Comparison of ENCODE assay signal across 8 cellular contexts in the genomic region with DNA sequence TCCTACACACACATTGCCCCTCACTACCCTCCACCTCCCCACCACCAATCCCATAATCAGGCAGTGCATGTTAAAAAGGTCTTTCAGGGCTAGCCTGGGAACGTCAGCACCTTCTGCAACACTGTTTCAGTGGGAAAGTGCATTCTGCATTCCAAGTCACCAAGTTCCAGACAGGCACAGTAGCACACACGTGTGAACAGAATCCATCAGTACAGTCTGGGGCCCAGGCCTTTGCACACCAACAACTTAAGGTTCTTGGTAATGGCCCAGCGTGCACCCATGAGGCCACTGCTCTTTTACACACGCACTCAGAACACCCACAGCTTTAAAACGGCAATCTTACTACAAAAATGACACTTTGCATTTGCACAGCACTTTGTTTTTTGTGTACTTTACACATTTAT. TPM values are rescaled to one million over a fixed set of nuclear protein-coding genes. Genes with fewer than 3 reads are reported as not detected.
DNase-seq lines count a peak whose midpoint lies in the region; ATAC-seq and TF ChIP-seq lines count a peak whose summit lies in the region.

No MANE protein-coding gene starts in this region.

- no peak overlapping the region for H3K27ac ChIP-seq in naive thymus-derived CD4-positive, alpha-beta T cell (ENCODE audit: low read depth, low read length)

- H3K36me3 Mint-ChIP-seq in dendritic cell treated with granulocyte-macrophage colony-stimulating factor and Interleukin-4, amounts not matched to agents 40 ng/mL and 50 ng/mL, for 4 days (ENCODE audit: low read depth): peaks cover 61% of the 10 kb centered on the region
- peaks cover 0 to 32% (median 0%) of the 10 kb centered on the region in 5 donors for H3K36me3 Mint-ChIP-seq in naive thymus-derived CD4-positive, alpha-beta T cell

- H3K27me3 ChIP-seq in BJ (ENCODE audit: control insufficient read depth, insufficient read depth, low read length) (no peaks in the 10 kb centered on the region), MG63 (no peaks in the 10 kb centered on the region)
- H3K27me3 ChIP-seq in naive thymus-derived CD4-positive, alpha-beta T cell (ENCODE audit: control insufficient read depth in 2 of 2, insufficient read depth in 2 of 2, low read length in 2 of 2): no peaks in the 10 kb centered on the region

- H3K4me3 Mint-ChIP-seq in dendritic cell treated with granulocyte-macrophage colony-stimulating factor and Interleukin-4, amounts not matched to agents 40 ng/mL and 50 ng/mL, for 4 days: peak overlapping the region; percentile 95
- peak overlapping the region; percentile 64 to 98 (median 84) for H3K4me3 Mint-ChIP-seq in naive thymus-derived CD4-positive, alpha-beta T cell

- peak overlapping the region; percentile 96 for H3K27ac Mint-ChIP-seq in dendritic cell treated with granulocyte-macrophage colony-stimulating factor and Interleukin-4, amounts not matched to agents 40 ng/mL and 50 ng/mL, for 4 days
- peak overlapping the region in 6 of 9 donors; percentile 34 to 98 (median 44) for H3K27ac Mint-ChIP-seq in naive thymus-derived CD4-positive, alpha-beta T cell

- CTCF ChIA-PET in BJ (lab: Yijun Ruan, JAX): interaction anchor here (0.7 to 1.1 kb wide), 2 partner anchors 47 to 70 kb away, joined by 4 to 5 read pairs; no protein-coding TSS in a partner anchor
- CTCF ChIA-PET in naive thymus-derived CD4-positive, alpha-beta T cell (lab: Charles Lee): interaction anchor here (0.9 kb wide), 1 partner anchor 111 kb away, joined by 3 read pairs; no protein-coding TSS in a partner anchor

- H3K4me1 Mint-ChIP-seq in dendritic cell treated with granulocyte-macrophage colony-stimulating factor and Interleukin-4, amounts not matched to agents 40 ng/mL and 50 ng/mL, for 4 days (ENCODE audit: low read depth): peaks cover 51% of the 10 kb centered on the region
- peaks cover 10 to 73% (median 33%) of the 10 kb centered on the region in 7 donors for H3K4me1 Mint-ChIP-seq in naive thymus-derived CD4-positive, alpha-beta T cell

- H3K4me3 ChIP-seq in BJ (ENCODE audit: low read depth, low read length) (peak overlapping the region; percentile 98), MG63 (peak overlapping the region; percentile 99)
- peak overlapping the region; percentile 72 for H3K4me3 ChIP-seq in naive thymus-derived CD4-positive, alpha-beta T cell (ENCODE audit: low read length)

- DNase-seq in BJ (ENCODE audit: low read depth): no peak
- DNase-seq in MG63: no peak
- DNase-seq in naive thymus-derived CD4-positive, alpha-beta T cell: no peak
- no peak for DNase-seq in SKM-1 (lab: John Stamatoyannopoulos, UW; ENCODE audit: unreplicated experiment)

- no peaks in the 10 kb centered on the region for H3K9me3 Mint-ChIP-seq in dendritic cell treated with granulocyte-macrophage colony-stimulating factor and Interleukin-4, amounts not matched to agents 40 ng/mL and 50 ng/mL, for 4 days
- peaks cover 0 to 7% (median 0%) of the 10 kb centered on the region in 11 donors for H3K9me3 Mint-ChIP-seq in naive thymus-derived CD4-positive, alpha-beta T cell

- no peak for ATAC-seq in naive thymus-derived CD4-positive, alpha-beta T cell
- ATAC-seq in GM18511 (IDR thresholded peaks at IDR 0.05; ENCODE audit: unreplicated experiment) (no peak), HG02763 (IDR thresholded peaks at IDR 0.05; ENCODE audit: unreplicated experiment) (no peak), GM19023 (IDR thresholded peaks at IDR 0.05; ENCODE audit: unreplicated experiment) (no peak)

- H3K36me3 ChIP-seq in BJ (ENCODE audit: control insufficient read depth, insufficient read depth, low read length): peaks cover 10% of the 10 kb centered on the region
- H3K36me3 ChIP-seq in MG63: peaks cover 53% of the 10 kb centered on the region
- H3K36me3 ChIP-seq in naive thymus-derived CD4-positive, alpha-beta T cell (ENCODE audit: control insufficient read depth in 2 of 3, insufficient read depth in 3 of 3, low read length in 3 of 3): no peaks in the 10 kb centered on the region

- POLR2A ChIA-PET in BJ (lab: Charles Lee): interaction anchor here (0.6 to 1.3 kb wide), 2 partner anchors 11 to 25 kb away, joined by 3 to 4 read pairs; no protein-coding TSS in a partner anchor
- POLR2A ChIA-PET in naive thymus-derived CD4-positive, alpha-beta T cell (lab: Charles Lee): no interaction called here

- H3K9me3 ChIP-seq in MG63: no peaks in the 10 kb centered on the region
- no peaks in the 10 kb centered on the region for H3K9me3 ChIP-seq in naive thymus-derived CD4-positive, alpha-beta T cell (ENCODE audit: control insufficient read depth in 2 of 3, low read length in 3 of 3)

- TF ChIP-seq CTCF in BJ (IDR thresholded peaks at IDR 0.05; ENCODE audit: insufficient read depth, low read depth, low read length): no peak

- H3K4me1 ChIP-seq in naive thymus-derived CD4-positive, alpha-beta T cell (ENCODE audit: control insufficient read depth in 2 of 2, insufficient read depth in 2 of 2, low read length in 2 of 2): peaks cover 6 to 43% of the 10 kb centered on the region in 2 donors

- intact Hi-C loops in dendritic cell treated with granulocyte-macrophage colony-stimulating factor and Interleukin-4, amounts not matched to agents 40 ng/mL and 50 ng/mL, for 4 days (cut with micrococcal nuclease): loop anchor here (2.0 to 5.0 kb wide), 2 partner anchors 34 to 708 kb away; a partner anchor contains a TSS
- intact Hi-C loops in naive thymus-derived CD4-positive, alpha-beta T cell (cut with micrococcal nuclease): loop anchor here (5.0 kb wide), 5 partner anchors 36 to 1409 kb away; a partner anchor contains a TSS

- no peaks in the 10 kb centered on the region for H3K27me3 Mint-ChIP-seq in dendritic cell treated with granulocyte-macrophage colony-stimulating factor and Interleukin-4, amounts not matched to agents 40 ng/mL and 50 ng/mL, for 4 days
- H3K27me3 Mint-ChIP-seq in naive thymus-derived CD4-positive, alpha-beta T cell: peaks cover 0 to 3% (median 0%) of the 10 kb centered on the region in 5 donors

RNA-seq across cellular contexts. Expression of a gene that starts 1.2 kb away (rescaled TPM):
- 5,886 and 6,474 TPM in 2 replicates for polyA plus RNA-seq in BJ (2011; rRNA removed)
- 2,251 and 4,059 TPM in 2 replicates for polyA minus RNA-seq in BJ (2011; rRNA and poly(A)+ RNA removed)
- total RNA-seq in MG63 (2014; rRNA removed; shearing (Covaris generic); ENCODE audit: low replicate concordance): 5,310 and 5,617 TPM in 2 replicates
- 100 to 1,000 TPM in 2 of 5 experiments, 10 to 100 TPM in 3; 28.8 to 377 (median 42.4) TPM for total RNA-seq in naive thymus-derived CD4-positive, alpha-beta T cell
- polyA plus RNA-seq in naive thymus-derived CD4-positive, alpha-beta T cell: 10 to 100 TPM; 25.5 to 36.6 TPM

Comparison
In these comparisons a context has a peak if more than half of its experiments do, and no peak if none do; other contexts are left out.
1. RNA of a gene that starts 1.2 kb away (total RNA-seq): 5,310 to 5,617 TPM in MG63; 28.8 to 377 TPM in naive thymus-derived CD4-positive, alpha-beta T cell; every median in the first group is over 10 times any median in the second.
2. Peak in every context shown above with its lines, with median percentiles within 50 percentile points of each other: H3K4me3 ChIP-seq.